In the genomic region with DNA sequence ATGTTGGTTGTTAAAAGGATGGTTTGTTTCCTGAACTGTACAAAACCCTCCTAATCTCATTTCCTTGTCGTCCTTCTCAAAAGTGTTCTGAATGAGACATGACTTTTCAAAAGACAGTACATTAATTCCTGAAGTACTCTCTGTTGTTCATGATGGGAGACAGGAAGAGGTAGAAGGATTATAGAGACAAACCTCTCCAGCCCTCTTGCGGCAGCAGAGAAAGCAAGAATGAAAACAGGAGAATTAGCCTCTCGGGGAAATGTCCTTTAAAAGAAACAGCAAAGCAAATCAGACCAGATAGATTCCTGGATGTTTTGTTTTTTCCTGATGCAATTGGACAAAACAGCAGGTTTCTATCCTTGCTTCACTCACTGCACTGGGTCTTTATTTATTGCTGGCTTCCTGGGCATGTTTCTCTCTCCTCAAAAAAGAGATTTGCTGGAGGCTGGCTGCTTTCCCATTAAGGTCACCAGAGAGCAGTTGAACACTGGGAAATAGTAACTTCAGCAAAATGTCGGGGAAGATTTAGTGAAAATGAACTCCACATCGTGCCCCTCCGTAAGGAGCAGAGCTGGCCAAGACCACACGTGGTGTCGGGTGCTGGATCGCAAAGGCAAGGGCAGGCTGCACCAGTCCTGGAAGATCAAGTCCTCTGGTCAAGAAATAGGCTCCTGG, we compare ENCODE assay signal across 32 cellular contexts.
DNase-seq lines count a peak whose midpoint lies in the region; FAIRE-seq and TF ChIP-seq lines count a peak whose summit lies in the region.
"Had no signal": no experiment of that assay in that cellular context is flagged by ENCODE, and none has a peak within 500 bp of the region (broad histone marks: within the 10 kb centered on the region; RNA-seq: fewer than 3 reads in every experiment).

No MANE protein-coding gene starts in this region.

- H3K9me3 Mint-ChIP-seq in astrocyte (ENCODE audit: unreplicated experiment), result peaks cover under 1% of the 10 kb centered on the region
- H3K9me3 Mint-ChIP-seq: activated T-cell treated with anti-CD3 and anti-CD28 coated beads, Interleukin-2, amount 50 U/mL, for 72 hours; CD4-positive, alpha-beta memory T cell; effector memory CD8-positive, alpha-beta T cell had no signal

- no peaks in the 10 kb centered on the region for H3K4me1 Mint-ChIP-seq in astrocyte (ENCODE audit: low read depth, unreplicated experiment)

- DNase-seq in astrocyte (ENCODE audit: low read depth) (no peak), fibroblast of lung (ENCODE audit: low read depth in 2 of 2) (peak in 1 of 2 donors; percentile 78), mesenchymal stem cell (no peak), BE2C (no peak), DMS53 (lab: John Stamatoyannopoulos, UW) (no peak), SHP77 treated with DMSO at 0.1 percent for 48 hours (lab: John Stamatoyannopoulos, UW) (no peak)
- DNase-seq: activated CD4-positive, alpha-beta T cell treated with anti-CD3 and anti-CD28 coated beads for 4 hours; activated naive CD4-positive, alpha-beta T cell; activated T-cell treated with anti-CD3 and anti-CD28 coated beads, Interleukin-2, amount 50 U/mL, for 72 hours; adrenal gland; CD4-positive, alpha-beta memory T cell; effector memory CD8-positive, alpha-beta T cell; EL; GM23248; Karpas-422; kidney; NCI-H146; NCI-H2107; NCI-H510A treated with DMSO at 0.1 percent for 48 hours; PC-9; SHP77; stimulated activated naive CD4-positive, alpha-beta T cell treated with Interleukin-2 at 50 U/mL for 16 hours; SW 1271; T-helper 9 cell; testis had no signal

- no peaks in the 10 kb centered on the region for H3K79me2 ChIP-seq in astrocyte (ENCODE audit: insufficient read depth, low read length)
- no peaks in the 10 kb centered on the region for H3K79me2 ChIP-seq in fibroblast of lung (ENCODE audit: control insufficient read depth, insufficient read depth, low read length)

- H3K27ac Mint-ChIP-seq in astrocyte (ENCODE audit: unreplicated experiment), result no peak overlapping the region
- H3K27ac Mint-ChIP-seq: activated T-cell treated with anti-CD3 and anti-CD28 coated beads, Interleukin-2, amount 50 U/mL, for 72 hours; effector memory CD8-positive, alpha-beta T cell; progenitor cell of endocrine pancreas had no signal

- H4K8ac ChIP-seq in mesenchymal stem cell (ENCODE audit: low read length), result no peak overlapping the region

- no peaks in the 10 kb centered on the region for H3K36me3 ChIP-seq in astrocyte (ENCODE audit: insufficient read depth, low read length)
- no peaks in the 10 kb centered on the region for H3K36me3 ChIP-seq in fibroblast of lung (ENCODE audit: control insufficient read depth, insufficient read depth, low read length)
- no peaks in the 10 kb centered on the region for H3K36me3 ChIP-seq in mesenchymal stem cell (ENCODE audit: control insufficient read depth in 1 of 2, insufficient read depth in 2 of 2, low read depth in 1 of 2, low read length in 2 of 2)
- no peaks in the 10 kb centered on the region for H3K36me3 ChIP-seq in subcutaneous abdominal adipose tissue (ENCODE audit: control insufficient read depth in 5 of 5, insufficient read depth in 5 of 5, low read length in 5 of 5)
- H3K36me3 ChIP-seq in BE2C, result no peaks in the 10 kb centered on the region
- H3K36me3 ChIP-seq: adrenal gland had no signal

- no peaks in the 10 kb centered on the region for H4K20me1 ChIP-seq in astrocyte (ENCODE audit: insufficient read depth, low read length)
- H4K20me1 ChIP-seq in fibroblast of lung (ENCODE audit: control insufficient read depth, extremely low read depth, insufficient read depth, low read length), result no peaks in the 10 kb centered on the region

- H2AFZ ChIP-seq in astrocyte (ENCODE audit: low read depth, low read length) (no peak overlapping the region), fibroblast of lung (ENCODE audit: low read length) (peak overlapping the region; percentile 69), mesenchymal stem cell (ENCODE audit: low read depth, low read length) (no peak overlapping the region)
- H2AFZ ChIP-seq: GM23248, PC-9 had no signal

- no peak overlapping the region for H3K18ac ChIP-seq in mesenchymal stem cell (ENCODE audit: low read depth in 1 of 2, low read length in 2 of 2)

- H3K4ac ChIP-seq in mesenchymal stem cell (ENCODE audit: low read depth in 1 of 2, low read length in 2 of 2), result no peak overlapping the region

- H3K9ac ChIP-seq in astrocyte (ENCODE audit: low read length), result no peak overlapping the region
- H3K9ac ChIP-seq in fibroblast of lung (ENCODE audit: insufficient read depth, low read length), result no peak overlapping the region
- peak overlapping the region; percentile 35 for H3K9ac ChIP-seq in mesenchymal stem cell (ENCODE audit: low read length)
- peak overlapping the region in 2 of 5 donors; percentile 28 to 56 for H3K9ac ChIP-seq in subcutaneous abdominal adipose tissue (ENCODE audit: low read length in 5 of 5)
- H3K9ac ChIP-seq: GM23248 had no signal

- H3K4me1 ChIP-seq in astrocyte (ENCODE audit: insufficient read depth, low read length) (no peaks in the 10 kb centered on the region), fibroblast of lung (ENCODE audit: control insufficient read depth, extremely low read depth, insufficient read depth, low read length) (no peaks in the 10 kb centered on the region), mesenchymal stem cell (ENCODE audit: control insufficient read depth, insufficient read depth, low read depth, low read length) (peaks cover 1% of the 10 kb centered on the region), subcutaneous abdominal adipose tissue (ENCODE audit: control insufficient read depth in 5 of 5, insufficient read depth in 5 of 5, low read length in 5 of 5) (peaks cover 0 to 7% (median 3%) of the 10 kb centered on the region in 5 donors), BE2C (no peaks in the 10 kb centered on the region)
- H3K4me1 ChIP-seq: adrenal gland, testis had no signal

- 68% methylated on average over 8 of the region's 9 CpGs for WGBS in mesenchymal stem cell

- H3K36me3 Mint-ChIP-seq in astrocyte (ENCODE audit: low read depth, unreplicated experiment), result no peaks in the 10 kb centered on the region
- H3K36me3 Mint-ChIP-seq: CD4-positive, alpha-beta memory T cell had no signal

- no peak overlapping the region for H3K14ac ChIP-seq in mesenchymal stem cell (ENCODE audit: low read length in 2 of 2)

- H3K4me3 ChIP-seq in astrocyte (ENCODE audit: insufficient read depth, low read depth, low read length) (no peak overlapping the region), fibroblast of lung (replicated peaks in 1 of 4; ENCODE audit: control extremely low read depth in 1 of 4, insufficient read depth in 1 of 4, low read depth in 3 of 4, low read length in 4 of 4) (peak overlapping the region in 2 of 4 experiments; percentile 0 to 26), mesenchymal stem cell (ENCODE audit: insufficient read depth in 1 of 2, low read depth in 1 of 2, low read length in 2 of 2) (peak overlapping the region in 1 of 2 experiments; percentile 54), subcutaneous abdominal adipose tissue (ENCODE audit: low read depth in 1 of 5, low read length in 5 of 5) (peak overlapping the region in 3 of 5 donors; percentile 34 to 50 (median 50)), BE2C (ENCODE audit: low read depth, low read length) (no peak overlapping the region)
- H3K4me3 ChIP-seq: adrenal gland, GM12878, GM23248, PC-9, testis had no signal

- H3K9me3 ChIP-seq in astrocyte (ENCODE audit: insufficient read depth, low read depth, low read length) (no peaks in the 10 kb centered on the region), fibroblast of lung (ENCODE audit: control insufficient read depth, insufficient read depth, low read depth, low read length) (no peaks in the 10 kb centered on the region), mesenchymal stem cell (ENCODE audit: control insufficient read depth, low read length) (no peaks in the 10 kb centered on the region), subcutaneous abdominal adipose tissue (ENCODE audit: control insufficient read depth in 5 of 5, low read length in 5 of 5) (no peaks in the 10 kb centered on the region), BE2C (no peaks in the 10 kb centered on the region)
- H3K9me3 ChIP-seq: adrenal gland, testis had no signal

- H2BK120ac ChIP-seq in mesenchymal stem cell (ENCODE audit: low read depth, low read length), result no peak overlapping the region

- H2BK5ac ChIP-seq in mesenchymal stem cell (ENCODE audit: low read depth, low read length, poor library complexity, severe bottlenecking), result no peak overlapping the region

- H2BK12ac ChIP-seq in mesenchymal stem cell (ENCODE audit: low read length in 2 of 2), result no peak overlapping the region

- H2BK15ac ChIP-seq in mesenchymal stem cell (ENCODE audit: low read depth, poor library complexity, severe bottlenecking), result no peak overlapping the region

- no peak overlapping the region for H3K4me3 Mint-ChIP-seq in astrocyte (ENCODE audit: unreplicated experiment)
- H3K4me3 Mint-ChIP-seq: activated T-cell treated with anti-CD3 and anti-CD28 coated beads, Interleukin-2, amount 50 U/mL, for 72 hours; CD4-positive, alpha-beta memory T cell; effector memory CD8-positive, alpha-beta T cell had no signal

- peaks cover 6% of the 10 kb centered on the region for H3K27me3 ChIP-seq in astrocyte (ENCODE audit: insufficient read depth, low read length)
- peaks cover 5% of the 10 kb centered on the region for H3K27me3 ChIP-seq in fibroblast of lung (ENCODE audit: control insufficient read depth, insufficient read depth, low read length)
- H3K27me3 ChIP-seq in mesenchymal stem cell (ENCODE audit: control insufficient read depth in 1 of 2, insufficient read depth in 1 of 2, low read length in 2 of 2), result peaks cover 3 to 7% of the 10 kb centered on the region in 2 experiments
- no peaks in the 10 kb centered on the region for H3K27me3 ChIP-seq in subcutaneous abdominal adipose tissue (ENCODE audit: control insufficient read depth in 5 of 5, insufficient read depth in 4 of 5, low read length in 5 of 5)
- H3K27me3 ChIP-seq in BE2C, result peaks cover 33% of the 10 kb centered on the region
- H3K27me3 ChIP-seq: adrenal gland, testis had no signal

- peak overlapping the region; percentile 12 for H3K4me2 ChIP-seq in astrocyte (ENCODE audit: low read length)
- peak overlapping the region; percentile 58 for H3K4me2 ChIP-seq in fibroblast of lung (ENCODE audit: extremely low read depth, insufficient read depth, low read length)
- no peak overlapping the region for H3K4me2 ChIP-seq in mesenchymal stem cell (ENCODE audit: low read length, poor library complexity, severe bottlenecking)
- H3K4me2 ChIP-seq: PC-9 had no signal

- H3K79me1 ChIP-seq in mesenchymal stem cell (replicated peaks; ENCODE audit: low read length, poor library complexity, severe bottlenecking), result no peaks in the 10 kb centered on the region

- H3K27ac ChIP-seq in astrocyte (ENCODE audit: low read depth, low read length) (no peak overlapping the region), fibroblast of lung (ENCODE audit: insufficient read depth, low read length) (no peak overlapping the region), mesenchymal stem cell (ENCODE audit: low read length, poor library complexity, severe bottlenecking) (no peak overlapping the region), subcutaneous abdominal adipose tissue (ENCODE audit: low read depth, low read length) (no peak overlapping the region)
- H3K27ac ChIP-seq: GM23248, HL-60, PC-9, testis, VCaP had no signal

- FAIRE-seq in astrocyte (lab: Jason Lieb, UNC), result no peak
- FAIRE-seq: colon, GM12878, kidney, urothelium cell line had no signal

- H3K23ac ChIP-seq in mesenchymal stem cell (ENCODE audit: low read length in 2 of 2), result no peak overlapping the region

- H3K27me3 Mint-ChIP-seq in astrocyte (ENCODE audit: low read depth, unreplicated experiment), result peaks cover 13% of the 10 kb centered on the region

- no peak for TF ChIP-seq CTCF in astrocyte (IDR thresholded peaks at IDR 0.05; ENCODE audit: insufficient read depth, low read depth, low read length)
- TF ChIP-seq CTCF in fibroblast of lung (conservative IDR thresholded peaks at IDR 0.05 in 1 of 2, IDR thresholded peaks at IDR 0.05 in 1 of 2; ENCODE audit: low read depth in 1 of 2, low read length in 2 of 2), result peak; percentile 43 to 52
- no peak for TF ChIP-seq CTCF in BE2C (IDR thresholded peaks at IDR 0.05; ENCODE audit: low read depth, low read length)

- H4K91ac ChIP-seq in mesenchymal stem cell (ENCODE audit: low read length), result no peak overlapping the region

- no peak overlapping the region for H2AK5ac ChIP-seq in mesenchymal stem cell (ENCODE audit: low read length, severe bottlenecking)

Comparison
In these comparisons a context has a peak if more than half of its experiments do, and no peak if none do; other contexts are left out.
1. H3K4me3 ChIP-seq: peak in subcutaneous abdominal adipose tissue (3 of 5); none in astrocyte (single experiment) and BE2C (single experiment).
2. CTCF ChIP-seq: peak in fibroblast of lung (2 of 2); none in astrocyte (single experiment) and BE2C (single experiment).